In genomic region chr22:43923631-43924548, GRCh38 we compare ENCODE assay signal across 8 cellular contexts. TPM values are rescaled to one million over a fixed set of nuclear protein-coding genes. Genes with fewer than 3 reads are reported as not detected.
DNase-seq lines count a peak whose midpoint lies in the region; ATAC-seq and TF ChIP-seq lines count a peak whose summit lies in the region.

PNPLA3 (plus strand) TSS chr22:43923805; CDS start chr22:43923912, 107 bp downstream.

- no peak within 1 kb of the TSS for H3K4ac ChIP-seq in H9 (ENCODE audit: low read depth, low read length)

- intact Hi-C loops in dorsolateral prefrontal cortex (cut with DNase I) (loop anchor here (5.0 kb wide), 2 partner anchors 33 to 112 kb away; partner anchors contain the start of genes EFCAB6 (in 1 of the 2) and SAMM50 (in 1 of the 2)), right lobe of liver (cut with DNase I) (no loop called here)

- WGBS in H9 (ENCODE audit: extremely low coverage, insufficient read length, low lambda C conversion rate) = no CpG with 5 or more reads among the region's 107 CpGs
- 0% methylated on average over 14 of the region's 107 CpGs for WGBS in right lobe of liver (ENCODE audit: insufficient coverage, low coverage, low lambda C conversion rate, missing lambda C conversion rate)

- no peak within 1 kb of the TSS for H2BK12ac ChIP-seq in H9 (ENCODE audit: insufficient read length, low read depth, low read length)

- H3K4me3 ChIP-seq in AG04449 (ENCODE audit: low read depth, low read length) = peak within 1 kb of the TSS; percentile 64
- peak within 1 kb of the TSS; percentile 35 to 86 (median 73) for H3K4me3 ChIP-seq in dorsolateral prefrontal cortex
- peak within 1 kb of the TSS; percentile 81 to 99 (median 86) for H3K4me3 ChIP-seq in right lobe of liver

- no peak within 1 kb of the TSS for H3K23ac ChIP-seq in H9 (ENCODE audit: insufficient read length, low read depth, low read length)

- peak within 1 kb of the TSS; percentile 73 to 98 (median 89); a peak in 5 of 7 replicates for H3K27ac Mint-ChIP-seq in H9
- no peak within 1 kb of the TSS for H3K27ac Mint-ChIP-seq in activated CD4-positive, alpha-beta memory T cell treated with anti-CD3 and anti-CD28 coated beads, Interleukin-2, amount 10 ng/mL, durations not matched to agents 7 days and 5 days

- H3K36me3 ChIP-seq in right lobe of liver = peaks cover 0 to 13% (median 5%) of the 10 kb centered on the region in 4 donors

- H3K4me2 ChIP-seq in H9 (ENCODE audit: insufficient read depth, insufficient read length, low read length) = peak within 1 kb of the TSS; percentile 75

- H3K79me2 ChIP-seq in H9 (ENCODE audit: insufficient read depth, low read length) = no peaks in the 10 kb centered on the region; the same call in 1 of the 2 replicates

- H3K27ac ChIP-seq in H9 (ENCODE audit: insufficient read length, low read depth, low read length) (no peak within 1 kb of the TSS), dorsolateral prefrontal cortex (peak within 1 kb of the TSS in 16 of 59 donors; percentile 6 to 76 (median 40)), right lobe of liver (peak within 1 kb of the TSS; percentile 77 to 93 (median 85))

- H2AFZ ChIP-seq in H9 (ENCODE audit: low read length) = no peak within 1 kb of the TSS

- H3K18ac ChIP-seq in H9 (ENCODE audit: insufficient read length, low read depth, low read length) = peak within 1 kb of the TSS; percentile 39

- no peak within 1 kb of the TSS for H3K56ac ChIP-seq in H9 (ENCODE audit: insufficient read length, low read depth, low read length)

- no peak within 1 kb of the TSS for H2BK120ac ChIP-seq in H9 (ENCODE audit: low read depth, low read length, poor library complexity, severe bottlenecking)

- H3K4me3 Mint-ChIP-seq in H9 = peak within 1 kb of the TSS; percentile 79 to 86
- peak within 1 kb of the TSS; percentile 49 for H3K4me3 Mint-ChIP-seq in activated CD4-positive, alpha-beta memory T cell treated with anti-CD3 and anti-CD28 coated beads, Interleukin-2, amount 10 ng/mL, durations not matched to agents 7 days and 5 days

- CTCF ChIA-PET in AG04449 (lab: Yijun Ruan, JAX) = interaction anchor here (0.6 to 1.1 kb wide), 6 partner anchors 9 to 69 kb away, joined by 3 to 5 read pairs (median 4); no protein-coding TSS in a partner anchor
- CTCF ChIA-PET in activated CD4-positive, alpha-beta memory T cell treated with anti-CD3 and anti-CD28 coated beads, Interleukin-2, amount 10 ng/mL, durations not matched to agents 7 days and 5 days (lab: Charles Lee) = interaction anchor here (0.9 to 1.4 kb wide), 2 partner anchors 22 to 41 kb away, joined by 3 to 4 read pairs; no protein-coding TSS in a partner anchor

- H3K27me3 ChIP-seq in H9 (ENCODE audit: insufficient read depth, low read length) = no peaks in the 10 kb centered on the region
- H3K27me3 ChIP-seq in dorsolateral prefrontal cortex = no peaks in the 10 kb centered on the region
- no peaks in the 10 kb centered on the region for H3K27me3 ChIP-seq in right lobe of liver

- H3K27me3 Mint-ChIP-seq in H9 (ENCODE audit: low read depth) = peaks cover 7% of the 10 kb centered on the region
- H3K27me3 Mint-ChIP-seq in activated CD4-positive, alpha-beta memory T cell treated with anti-CD3 and anti-CD28 coated beads, Interleukin-2, amount 10 ng/mL, durations not matched to agents 7 days and 5 days = peaks cover 26% of the 10 kb centered on the region

- H3K9me3 ChIP-seq in H9 (ENCODE audit: control insufficient read depth, low read depth, low read length) = no peaks in the 10 kb centered on the region
- H3K9me3 ChIP-seq in right lobe of liver = no peaks in the 10 kb centered on the region

- H3K4me1 Mint-ChIP-seq in H9 = peaks cover 30 to 37% of the 10 kb centered on the region in 2 experiments
- peaks cover 8% of the 10 kb centered on the region for H3K4me1 Mint-ChIP-seq in activated CD4-positive, alpha-beta memory T cell treated with anti-CD3 and anti-CD28 coated beads, Interleukin-2, amount 10 ng/mL, durations not matched to agents 7 days and 5 days

- H3K36me3 Mint-ChIP-seq in H9 (ENCODE audit: insufficient read depth in 1 of 3, low read depth in 3 of 3) = peaks cover 15 to 24% (median 21%) of the 10 kb centered on the region in 3 experiments; a peak in 6 of 7 replicates
- no peaks in the 10 kb centered on the region for H3K36me3 Mint-ChIP-seq in activated CD4-positive, alpha-beta memory T cell treated with anti-CD3 and anti-CD28 coated beads, Interleukin-2, amount 10 ng/mL, durations not matched to agents 7 days and 5 days (ENCODE audit: low read depth)

- H2BK20ac ChIP-seq in H9 (ENCODE audit: low read depth, low read length, poor library complexity, severe bottlenecking) = no peak within 1 kb of the TSS

- no peak within 1 kb of the TSS for H2AK5ac ChIP-seq in H9 (ENCODE audit: insufficient read length, low read length)

- POLR2A ChIA-PET in AG04449 (lab: Yijun Ruan, JAX) = no interaction called here
- POLR2A ChIA-PET in activated CD4-positive, alpha-beta memory T cell treated with anti-CD3 and anti-CD28 coated beads, Interleukin-2, amount 10 ng/mL, durations not matched to agents 7 days and 5 days (lab: Charles Lee) = no interaction called here

- H3K14ac ChIP-seq in H9 (ENCODE audit: insufficient read depth, low read length) = peak within 1 kb of the TSS; percentile 85; the same call in 1 of the 2 replicates

- no peak within 1 kb of the TSS for H4K91ac ChIP-seq in H9 (ENCODE audit: insufficient read length, low read depth, low read length)

- H3K4me1 ChIP-seq in H9 (ENCODE audit: insufficient read depth, low read length) (peaks cover 3% of the 10 kb centered on the region; the same call in 1 of the 2 replicates), right lobe of liver (peaks cover 0 to 49% (median 23%) of the 10 kb centered on the region in 4 donors)

- no peak within 1 kb of the TSS for H2BK15ac ChIP-seq in H9 (ENCODE audit: low read depth, low read length)

- no peaks in the 10 kb centered on the region for H4K20me1 ChIP-seq in H9 (ENCODE audit: control insufficient read depth, insufficient read depth, insufficient read length)

- no peaks in the 10 kb centered on the region for H3K79me1 ChIP-seq in H9 (ENCODE audit: insufficient read depth, low read depth, low read length, poor library complexity, severe bottlenecking)

- H3K9ac ChIP-seq in H9 (ENCODE audit: extremely low read depth, insufficient read length, low read length) = peak within 1 kb of the TSS; percentile 55

- peak; percentile 35 for TF ChIP-seq CTCF in AG04449 (IDR thresholded peaks at IDR 0.05; ENCODE audit: insufficient read depth, low read length, missing control alignments)
- peak; percentile 61 for TF ChIP-seq CTCF in H9 (conservative IDR thresholded peaks at IDR 0.05)
- peak in 4 of 56 donors; percentile 12 to 14 (median 12) for TF ChIP-seq CTCF in dorsolateral prefrontal cortex (IDR thresholded peaks at IDR 0.05 in 54 of 56, conservative IDR thresholded peaks at IDR 0.05 in 2 of 56; ENCODE audit: low read depth in 1 of 56, partially characterized antibody in 56 of 56)
- peak; percentile 18 to 39 (median 26) for TF ChIP-seq CTCF in right lobe of liver (IDR thresholded peaks at IDR 0.05)

- no peak within 1 kb of the TSS for H4K5ac ChIP-seq in H9 (ENCODE audit: insufficient read length, low read depth, low read length)

- no peak within 1 kb of the TSS for H4K8ac ChIP-seq in H9 (replicated peaks; ENCODE audit: insufficient read length, low read depth, low read length)

- TF ChIP-seq POLR2A in right lobe of liver (IDR thresholded peaks at IDR 0.05) = peak; percentile 98

- H3K23me2 ChIP-seq in H9 (ENCODE audit: insufficient read length, low read depth, low read length, poor library complexity, severe bottlenecking) = peaks cover 3% of the 10 kb centered on the region

- DNase-seq in AG04449 (ENCODE audit: low read depth, low spot score) (peak; percentile 17), H9 (peak; percentile 95), NCI-H526 treated with DMSO at 0.1 percent for 48 hours (lab: John Stamatoyannopoulos, UW) (peak; percentile 48), dorsolateral prefrontal cortex (peak; percentile 54 to 95 (median 92)), right lobe of liver (peak; percentile 97 to 99 (median 97))
- DNase-seq in activated CD4-positive, alpha-beta memory T cell treated with anti-CD3 and anti-CD28 coated beads, Interleukin-2, amount 10 ng/mL, durations not matched to agents 7 days and 5 days = peak; percentile 72
- peak; percentile 81 to 85 for DNase-seq in stimulated activated CD4-positive, alpha-beta T cell treated with anti-CD3 and anti-CD28 coated beads, Interleukin-2, amount 100 ng/mL, for 24 hours

- H3K9me3 Mint-ChIP-seq in H9 = no peaks in the 10 kb centered on the region; a peak in 1 of 5 replicates
- no peaks in the 10 kb centered on the region for H3K9me3 Mint-ChIP-seq in activated CD4-positive, alpha-beta memory T cell treated with anti-CD3 and anti-CD28 coated beads, Interleukin-2, amount 10 ng/mL, durations not matched to agents 7 days and 5 days

- peak; percentile 59 to 76 (median 68) for ATAC-seq in right lobe of liver
- no peak for ATAC-seq in HG03135 (IDR thresholded peaks at IDR 0.05; ENCODE audit: unreplicated experiment)

- no peak within 1 kb of the TSS for H3T11ph ChIP-seq in H9 (ENCODE audit: low read length)

- H2BK5ac ChIP-seq in H9 (ENCODE audit: insufficient read length, low read length) = no peak within 1 kb of the TSS

RNA-seq across cellular contexts. Expression of gene PNPLA3, which starts in this region (rescaled TPM):
- 16.5 and 17.5 TPM in 2 replicates for total RNA-seq in H9 (2021)
- total RNA-seq in activated CD4-positive, alpha-beta memory T cell treated with anti-CD3 and anti-CD28 coated beads, Interleukin-2, amount 10 ng/mL, durations not matched to agents 7 days and 5 days = under 1 TPM in 1 of 2 experiments, not detected in 1; 0.08 TPM
- 1 to 10 TPM in 119 of 120 experiments, under 1 TPM in 1; 0.88 to 7.9 (median 3.0) TPM for total RNA-seq in dorsolateral prefrontal cortex
- total RNA-seq in right lobe of liver = 10 to 100 TPM; 17.5 to 66.8 (median 60.3) TPM

Comparison
In these comparisons a context has a peak if more than half of its experiments do, and no peak if none do; other contexts are left out.
1. Peak in DNase-seq in activated CD4-positive, alpha-beta memory T cell treated with anti-CD3 and anti-CD28 coated beads, Interleukin-2, amount 10 ng/mL, durations not matched to agents 7 days and 5 days; RNA of the gene not detected or under 1 TPM.
2. DNase-seq: peak in every context shown above with its lines; median percentile 97 in right lobe of liver; 95 in H9; 92 in dorsolateral prefrontal cortex; 83 in stimulated activated CD4-positive, alpha-beta T cell treated with anti-CD3 and anti-CD28 coated beads, Interleukin-2, amount 100 ng/mL, for 24 hours; 72 in activated CD4-positive, alpha-beta memory T cell treated with anti-CD3 and anti-CD28 coated beads, Interleukin-2, amount 10 ng/mL, durations not matched to agents 7 days and 5 days; 48 in NCI-H526 treated with DMSO at 0.1 percent for 48 hours; 17 in AG04449.
3. intact Hi-C loops: an anchor here in dorsolateral prefrontal cortex (5.0 kb wide); none called in right lobe of liver.